Comparison of ENCODE assay signal across 8 cellular contexts in genomic region chr9:124054671-124055212, GRCh38. TPM values are rescaled to one million over a fixed set of nuclear protein-coding genes. Genes with fewer than 3 reads are reported as not detected.
DNase-seq lines count a peak whose midpoint lies in the region; ATAC-seq and TF ChIP-seq lines count a peak whose summit lies in the region.

No MANE protein-coding gene starts in this region.

- H3K4me3 ChIP-seq in coronary artery: no peak overlapping the region
- H3K4me3 ChIP-seq in WERI-Rb-1 (ENCODE audit: low read depth, low read length): no peak overlapping the region

- no peak overlapping the region for H4K5ac ChIP-seq in H9 (ENCODE audit: insufficient read length, low read depth, low read length)

- H3T11ph ChIP-seq in H9 (ENCODE audit: low read length): no peak overlapping the region

- no peak overlapping the region for H3K18ac ChIP-seq in H9 (ENCODE audit: insufficient read length, low read depth, low read length)

- no peak overlapping the region for H3K23ac ChIP-seq in H9 (ENCODE audit: insufficient read length, low read depth, low read length)

- no peaks in the 10 kb centered on the region for H3K27me3 ChIP-seq in H9 (ENCODE audit: insufficient read depth, low read length)
- H3K27me3 ChIP-seq in WERI-Rb-1 (ENCODE audit: insufficient read depth, low read depth, severe bottlenecking): no peaks in the 10 kb centered on the region

- H3K27ac ChIP-seq in H9 (ENCODE audit: insufficient read length, low read depth, low read length): no peak overlapping the region
- H3K27ac ChIP-seq in coronary artery: no peak overlapping the region
- H3K27ac ChIP-seq in WERI-Rb-1: no peak overlapping the region

- no peak overlapping the region for H2BK20ac ChIP-seq in H9 (ENCODE audit: low read depth, low read length, poor library complexity, severe bottlenecking)

- in situ Hi-C loops in SK-MEL-5 (cut with HindIII; ENCODE audit: low pct_unique_long_range_greater_than_20kb, low sequenced_read_pairs): no loop called here

- no peak overlapping the region for H2BK5ac ChIP-seq in H9 (ENCODE audit: insufficient read length, low read length)

- H2BK12ac ChIP-seq in H9 (ENCODE audit: insufficient read length, low read depth, low read length): no peak overlapping the region

- H3K14ac ChIP-seq in H9 (ENCODE audit: insufficient read depth, low read length): no peak overlapping the region

- DNase-seq in DMS79 treated with DMSO at 0.1 percent for 48 hours (lab: John Stamatoyannopoulos, UW) (peak; percentile 85), SK-MEL-5 (ENCODE audit: low read depth, low spot score) (peak; percentile 80), myocyte (ENCODE audit: low read depth) (peak; percentile 97), H9 (no peak), coronary artery (ENCODE audit: low spot score) (no peak), WERI-Rb-1 (no peak)

- H3K4me1 ChIP-seq in H9 (ENCODE audit: insufficient read depth, low read length): no peaks in the 10 kb centered on the region

- no peaks in the 10 kb centered on the region for H3K23me2 ChIP-seq in H9 (ENCODE audit: insufficient read length, low read depth, low read length, poor library complexity, severe bottlenecking)

- no peak overlapping the region for H3K4me2 ChIP-seq in H9 (ENCODE audit: insufficient read depth, insufficient read length, low read length)

- no peak overlapping the region for H3K4ac ChIP-seq in H9 (ENCODE audit: low read depth, low read length)

- no peaks in the 10 kb centered on the region for H3K36me3 Mint-ChIP-seq in H9 (ENCODE audit: insufficient read depth in 1 of 3, low read depth in 3 of 3)

- no peak overlapping the region for H3K56ac ChIP-seq in H9 (ENCODE audit: insufficient read length, low read depth, low read length)

- H3K9me3 ChIP-seq in H9 (ENCODE audit: control insufficient read depth, low read depth, low read length): no peaks in the 10 kb centered on the region
- H3K9me3 ChIP-seq in WERI-Rb-1 (ENCODE audit: severe bottlenecking): peaks cover 5% of the 10 kb centered on the region

- H3K4me1 Mint-ChIP-seq in H9: 0 out of 4 replicates have a peak, but pooled peaks cover 0 to 2% of the 10 kb centered on the region in 2 experiments

- H2BK15ac ChIP-seq in H9 (ENCODE audit: low read depth, low read length): no peak overlapping the region

- no peak overlapping the region for H4K8ac ChIP-seq in H9 (replicated peaks; ENCODE audit: insufficient read length, low read depth, low read length)

- H2AFZ ChIP-seq in H9 (ENCODE audit: low read length): no peak overlapping the region

- H4K91ac ChIP-seq in H9 (ENCODE audit: insufficient read length, low read depth, low read length): no peak overlapping the region

- peak overlapping the region in 1 of 3 experiments; percentile 50; a peak in 1 of 7 replicates for H3K27ac Mint-ChIP-seq in H9

- no peak overlapping the region for H2BK120ac ChIP-seq in H9 (ENCODE audit: low read depth, low read length, poor library complexity, severe bottlenecking)

- H4K20me1 ChIP-seq in H9 (ENCODE audit: control insufficient read depth, insufficient read depth, insufficient read length): no peaks in the 10 kb centered on the region

- H3K27me3 Mint-ChIP-seq in H9 (ENCODE audit: low read depth): peaks cover 4% of the 10 kb centered on the region

- TF ChIP-seq CTCF in H9 (conservative IDR thresholded peaks at IDR 0.05) (no peak), coronary artery (IDR thresholded peaks at IDR 0.05) (no peak), WERI-Rb-1 (IDR thresholded peaks at IDR 0.05; ENCODE audit: low read depth, low read length) (no peak)

- no peak overlapping the region for H3K9ac ChIP-seq in H9 (ENCODE audit: extremely low read depth, insufficient read length, low read length)

- no peak overlapping the region for H2AK5ac ChIP-seq in H9 (ENCODE audit: insufficient read length, low read length)

- H3K79me2 ChIP-seq in H9 (ENCODE audit: insufficient read depth, low read length): no peaks in the 10 kb centered on the region

- no peak overlapping the region for H3K4me3 Mint-ChIP-seq in H9

- peaks cover 3 to 4% of the 10 kb centered on the region in 2 experiments; a peak in 3 of 5 replicates for H3K9me3 Mint-ChIP-seq in H9

- H3K36me3 ChIP-seq in WERI-Rb-1: no peaks in the 10 kb centered on the region

- ATAC-seq in GM18909 (IDR thresholded peaks at IDR 0.05; ENCODE audit: poor library complexity, unreplicated experiment): peak; percentile 96
- ATAC-seq in HG03064 (IDR thresholded peaks at IDR 0.05; ENCODE audit: low read depth, unreplicated experiment): peak; percentile 96

- H3K79me1 ChIP-seq in H9 (ENCODE audit: insufficient read depth, low read depth, low read length, poor library complexity, severe bottlenecking): no peaks in the 10 kb centered on the region

- WGBS in H9 (ENCODE audit: extremely low coverage, insufficient read length, low lambda C conversion rate): no CpG with 5 or more reads among the region's 6 CpGs

RNA-seq across cellular contexts. Expression of gene LHX2, which starts 43.2 kb away (rescaled TPM):
- 0.43 TPM in 1 of 2 replicates, not detected in the other for total RNA-seq in SK-MEL-5 (2014; rRNA removed; shearing (Covaris generic))
- polyA plus RNA-seq in SK-MEL-5 (2015; cell fraction: cytosol; rRNA removed): 0.57 and 1.5 TPM in 2 replicates
- polyA plus RNA-seq in SK-MEL-5 (2015; cell fraction: nucleus; rRNA removed): 0.68 and 1.2 TPM in 2 replicates
- total RNA-seq in myocyte (0.05 TPM in 1 of 2 replicates, not detected in the other), H9 (2021) (not detected in 2 replicates)
- polyA plus RNA-seq in myocyte (2012): 0.32 TPM

Comparison
In these comparisons a context has a peak if more than half of its experiments do, and no peak if none do; other contexts are left out.
1. DNase-seq: peak in DMS79 treated with DMSO at 0.1 percent for 48 hours (single experiment), SK-MEL-5 (single experiment) and myocyte (single experiment); none in H9 (single experiment), coronary artery (single experiment) and WERI-Rb-1 (single experiment).